8 cellular contexts compared by ENCODE assay signal in genomic region chr13:32538234-32538620, GRCh38. TPM values are rescaled to one million over a fixed set of nuclear protein-coding genes. Genes with fewer than 3 reads are reported as not detected.
DNase-seq lines count a peak whose midpoint lies in the region; ATAC-seq and TF ChIP-seq lines count a peak whose summit lies in the region.

No MANE protein-coding gene starts in this region.

- H3K9me3 Mint-ChIP-seq in activated T-cell treated with anti-CD3 and anti-CD28 coated beads, Interleukin-2, amount 50 U/mL, for 72 hours: no peaks in the 10 kb centered on the region
- H3K9me3 Mint-ChIP-seq in progenitor cell of endocrine pancreas (ENCODE audit: low read depth): peaks cover 5% of the 10 kb centered on the region

- peaks cover 28 to 32% of the 10 kb centered on the region in 2 donors for H3K36me3 Mint-ChIP-seq in activated T-cell treated with anti-CD3 and anti-CD28 coated beads, Interleukin-2, amount 50 U/mL, for 72 hours (ENCODE audit: insufficient read depth in 2 of 2)
- H3K36me3 Mint-ChIP-seq in progenitor cell of endocrine pancreas (ENCODE audit: insufficient read depth): peaks cover 24% of the 10 kb centered on the region

- H3K4me1 Mint-ChIP-seq in activated T-cell treated with anti-CD3 and anti-CD28 coated beads, Interleukin-2, amount 50 U/mL, for 72 hours (ENCODE audit: low read depth): peaks cover 53% of the 10 kb centered on the region
- peaks cover 20% of the 10 kb centered on the region for H3K4me1 Mint-ChIP-seq in progenitor cell of endocrine pancreas (ENCODE audit: low read depth)

- peak overlapping the region; percentile 95 for H3K27ac Mint-ChIP-seq in activated T-cell treated with anti-CD3 and anti-CD28 coated beads, Interleukin-2, amount 50 U/mL, for 72 hours
- H3K27ac Mint-ChIP-seq in progenitor cell of endocrine pancreas: peak overlapping the region; percentile 99

- DNase-seq in GM10248 (ENCODE audit: extremely low spot score): peak; percentile 64
- peak in 1 of 2 donors; percentile 56 for DNase-seq in activated T-cell treated with anti-CD3 and anti-CD28 coated beads, Interleukin-2, amount 50 U/mL, for 72 hours
- DNase-seq in head of caudate nucleus: peak in 39 of 42 donors; percentile 4 to 73 (median 37)
- DNase-seq in progenitor cell of endocrine pancreas (ENCODE audit: low spot score, unreplicated experiment): peak; percentile 27
- DNase-seq in foreskin melanocyte: no peak
- DNase-seq in NCI-H446 treated with DMSO at 0.1 percent for 48 hours (lab: John Stamatoyannopoulos, UW): no peak

- TF ChIP-seq CTCF in GM10248 (IDR thresholded peaks at IDR 0.05; ENCODE audit: control extremely low read depth, extremely low read depth, low read depth, missing control alignments): no peak
- TF ChIP-seq CTCF in progenitor cell of endocrine pancreas (IDR thresholded peaks at IDR 0.05; ENCODE audit: unreplicated experiment): no peak

- H3K27me3 Mint-ChIP-seq in activated T-cell treated with anti-CD3 and anti-CD28 coated beads, Interleukin-2, amount 50 U/mL, for 72 hours (ENCODE audit: low read depth): no peaks in the 10 kb centered on the region
- H3K27me3 Mint-ChIP-seq in progenitor cell of endocrine pancreas: no peaks in the 10 kb centered on the region

- CTCF ChIA-PET in GM10248 (lab: Yijun Ruan, JAX): interaction anchor here (1.5 to 1.9 kb wide), 3 partner anchors 48 to 1140 kb away, joined by 3 to 6 read pairs (median 3); partner anchors contain the start of gene PDS5B

- ATAC-seq in GM21381 (IDR thresholded peaks at IDR 0.05; ENCODE audit: unreplicated experiment) (peak; percentile 72), HG03565 (IDR thresholded peaks at IDR 0.05; ENCODE audit: unreplicated experiment) (peak; percentile 46)
- ATAC-seq in activated T-cell treated with anti-CD3 and anti-CD28 coated beads, Interleukin-2, amount 50 U/mL, for 72 hours (replicated peaks in 1 of 2): peak; percentile 82 to 87

- intact Hi-C loops in head of caudate nucleus (cut with DNase I): loop anchor here (10.0 kb wide), 1 partner anchor 113 kb away; the partner anchor contains the start of gene N4BP2L1

- peak overlapping the region; percentile 98 to 99 for H3K4me3 Mint-ChIP-seq in activated T-cell treated with anti-CD3 and anti-CD28 coated beads, Interleukin-2, amount 50 U/mL, for 72 hours
- H3K4me3 Mint-ChIP-seq in progenitor cell of endocrine pancreas (ENCODE audit: low read depth): peak overlapping the region; percentile 96

- POLR2A ChIA-PET in GM10248 (lab: Yijun Ruan, JAX): no interaction called here

RNA-seq across cellular contexts. Expression of gene N4BP2L2, which starts 0.4 kb away (rescaled TPM):
- 100 to 1,000 TPM; 136 to 151 TPM for total RNA-seq in activated T-cell treated with anti-CD3 and anti-CD28 coated beads, Interleukin-2, amount 50 U/mL, for 72 hours
- total RNA-seq in progenitor cell of endocrine pancreas: 155 TPM in 2 replicates

RNA-seq across cellular contexts. Expression of gene PDS5B, which starts 48.0 kb away (rescaled TPM):
- total RNA-seq in activated T-cell treated with anti-CD3 and anti-CD28 coated beads, Interleukin-2, amount 50 U/mL, for 72 hours: 10 to 100 TPM; 52.9 to 53.1 TPM
- total RNA-seq in progenitor cell of endocrine pancreas: 58.8 and 64.4 TPM in 2 replicates

Comparison
In these comparisons a context has a peak if more than half of its experiments do, and no peak if none do; other contexts are left out.
1. DNase-seq: peak in GM10248 (single experiment), head of caudate nucleus (39 of 42) and progenitor cell of endocrine pancreas (single experiment); none in foreskin melanocyte (single experiment) and NCI-H446 treated with DMSO at 0.1 percent for 48 hours (single experiment).
2. Peak in every context shown above with its lines, with median percentiles within 50 percentile points of each other: ATAC-seq.